19 cellular contexts compared by ENCODE assay signal in the genomic region with DNA sequence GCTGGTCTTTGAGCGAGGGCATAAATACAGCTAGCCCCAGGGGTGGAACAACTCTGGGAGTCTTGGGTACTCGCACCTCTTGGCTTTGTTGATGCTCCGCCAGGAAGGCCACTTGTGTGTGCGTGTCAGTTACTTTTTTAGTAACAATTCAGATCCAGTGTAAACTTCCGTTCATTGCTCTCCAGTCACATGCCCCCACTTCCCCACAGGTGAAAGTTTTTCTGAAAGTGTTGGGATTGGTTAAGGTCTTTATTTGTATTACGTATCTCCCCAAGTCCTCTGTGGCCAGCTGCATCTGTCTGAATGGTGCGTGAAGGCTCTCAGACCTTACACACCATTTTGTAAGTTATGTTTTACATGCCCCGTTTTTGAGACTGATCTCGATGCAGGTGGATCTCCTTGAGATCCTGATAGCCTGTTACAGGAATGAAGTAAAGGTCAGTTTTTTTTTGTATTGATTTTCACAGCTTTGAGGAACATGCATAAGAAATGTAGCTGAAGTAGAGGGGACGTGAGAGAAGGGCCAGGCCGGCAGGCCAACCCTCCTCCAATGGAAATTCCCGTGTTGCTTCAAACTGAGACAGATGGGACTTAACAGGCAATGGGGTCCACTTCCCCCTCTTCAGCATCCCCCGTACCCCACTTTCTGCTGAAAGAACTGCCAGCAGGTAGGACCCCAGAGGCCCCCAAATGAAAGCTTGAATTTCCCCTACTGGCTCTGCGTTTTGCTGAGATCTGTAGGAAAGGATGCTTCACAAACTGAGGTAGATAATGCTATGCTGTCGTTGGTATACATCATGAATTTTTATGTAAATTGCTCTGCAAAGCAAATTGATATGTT. TPM values are rescaled to one million over a fixed set of nuclear protein-coding genes. Genes with fewer than 3 reads are reported as not detected.
DNase-seq lines count a peak whose midpoint lies in the region; ATAC-seq, FAIRE-seq and TF ChIP-seq lines count a peak whose summit lies in the region.
"Had no signal": no experiment of that assay in that cellular context is flagged by ENCODE, and none has a peak within 500 bp of the region (broad histone marks: within the 10 kb centered on the region; RNA-seq: fewer than 3 reads in every experiment).

No MANE protein-coding gene starts in this region.

- H3K4me3 ChIP-seq in thyroid gland (replicated peaks in 1 of 3) = no peak overlapping the region
- H3K4me3 ChIP-seq in mammary epithelial cell (replicated peaks in 1 of 3; ENCODE audit: insufficient read depth in 1 of 3, low read depth in 2 of 3, low read length in 3 of 3) = no peak overlapping the region
- no peak overlapping the region for H3K4me3 ChIP-seq in Caco-2 (ENCODE audit: low read depth, low read length)
- H3K4me3 ChIP-seq: uterus had no signal

- CTCF ChIA-PET in mammary epithelial cell (lab: Charles Lee; ENCODE audit: low non-redundant PET) (no interaction called here), Caco-2 (lab: Charles Lee) (no interaction called here)

- in situ Hi-C loops in mammary epithelial cell (cut with MboI; ENCODE audit: low sequenced_read_pairs in 2 of 2) = no loop called here

- BruUV-seq in mammary epithelial cell (replicated peaks; lab: Mats Ljungman, UMichigan) (no TSS peak), Caco-2 (replicated peaks; lab: Mats Ljungman, UMichigan) (no TSS peak)

- WGBS in thyroid gland, 2 donors = 35 to 53% methylated on average over 15 of the region's 15 CpGs
- WGBS in mammary epithelial cell (ENCODE audit: low coverage, missing lambda C conversion rate) = 63% methylated on average over 15 of the region's 15 CpGs

- intact Hi-C loops in thyroid gland (cut with DNase I) = no loop called here
- intact Hi-C loops in mammary epithelial cell (cut with micrococcal nuclease) = no loop called here
- intact Hi-C loops in Caco-2 (cut with micrococcal nuclease; ENCODE audit: unreplicated experiment) = no loop called here

- no peak for ATAC-seq in activated T-cell treated with anti-CD3 and anti-CD28 coated beads, Interleukin-2, amount 50 U/mL, for 72 hours (replicated peaks in 1 of 2)
- no peak for ATAC-seq in activated naive CD8-positive, alpha-beta T cell treated with anti-CD3 and anti-CD28 coated beads, Interleukin-2, amount 50 U/mL, for 24 hours
- ATAC-seq: Right ventricle myocardium inferior had no signal

- FAIRE-seq in GM19239 (lab: Jason Lieb, UNC) = peak; percentile 83
- FAIRE-seq: H54, small intestine had no signal

- TF ChIP-seq CTCF in thyroid gland (IDR thresholded peaks at IDR 0.05) = no peak
- TF ChIP-seq CTCF in mammary epithelial cell (conservative IDR thresholded peaks at IDR 0.05 in 1 of 2, IDR thresholded peaks at IDR 0.05 in 1 of 2; ENCODE audit: extremely low read depth in 1 of 2, insufficient read depth in 1 of 2, low read depth in 1 of 2, low read length in 2 of 2) = no peak
- TF ChIP-seq CTCF in Caco-2 (IDR thresholded peaks at IDR 0.05; ENCODE audit: insufficient read depth in 1 of 2, low read depth in 1 of 2, low read length in 1 of 2, severe bottlenecking in 1 of 2, unreplicated experiment in 1 of 2) = no peak

- H3K27me3 ChIP-seq in thyroid gland (no peaks in the 10 kb centered on the region), mammary epithelial cell (ENCODE audit: insufficient read depth, low read length) (peaks cover 3% of the 10 kb centered on the region), Caco-2 (replicated peaks; ENCODE audit: control insufficient read depth, insufficient read depth, low read length) (no peaks in the 10 kb centered on the region; the same call in 1 of the 2 replicates)
- H3K27me3 ChIP-seq: uterus had no signal

- no peak for DNase-seq in activated T-cell treated with anti-CD3 and anti-CD28 coated beads, Interleukin-2, amount 50 U/mL, for 72 hours
- DNase-seq in activated T-cell treated with anti-CD3 and anti-CD28 coated beads for 4 hours (no peak), GM19239 (ENCODE audit: insufficient read length, low spot score) (no peak), thyroid gland (peak; percentile 90), mammary epithelial cell (no peak), Caco-2 (no peak)
- DNase-seq in activated naive CD8-positive, alpha-beta T cell treated with anti-CD3 and anti-CD28 coated beads, Interleukin-2, amount 50 U/mL, for 24 hours = no peak
- DNase-seq in activated effector memory CD4-positive, alpha-beta T cell treated with Interleukin-2 at 50 U/mL for 16 hours = no peak
- DNase-seq: activated CD4-positive, alpha-beta T cell treated with anti-CD3 and anti-CD28 coated beads for 48 hours; immature natural killer cell; NCI-H146; occipital lobe; small intestine; stimulated activated CD4-positive, alpha-beta T cell treated with anti-CD3 and anti-CD28 coated beads, Interleukin-4, amount 100 ng/mL, for 1 hour had no signal

- no peaks in the 10 kb centered on the region for H4K20me1 ChIP-seq in mammary epithelial cell (ENCODE audit: insufficient read depth, low read length)

- H3K4me2 ChIP-seq in mammary epithelial cell (ENCODE audit: insufficient read depth, low read depth, low read length) = no peak overlapping the region

- H3K27ac Mint-ChIP-seq in activated T-cell treated with anti-CD3 and anti-CD28 coated beads, Interleukin-2, amount 50 U/mL, for 72 hours = peak overlapping the region; percentile 66
- H3K27ac Mint-ChIP-seq in activated naive CD8-positive, alpha-beta T cell treated with anti-CD3 and anti-CD28 coated beads, Interleukin-2, amount 50 U/mL, for 24 hours = peak overlapping the region; percentile 20
- no peak overlapping the region for H3K27ac Mint-ChIP-seq in Caco-2 (ENCODE audit: unreplicated experiment)

- H3K4me1 ChIP-seq in thyroid gland = peaks cover 13 to 17% of the 10 kb centered on the region in 2 donors
- no peaks in the 10 kb centered on the region for H3K4me1 ChIP-seq in mammary epithelial cell (ENCODE audit: insufficient read depth, low read length)
- H3K4me1 ChIP-seq in Caco-2 = no peaks in the 10 kb centered on the region
- H3K4me1 ChIP-seq: uterus had no signal

- peak; percentile 14 to 63 for TF ChIP-seq POLR2A in thyroid gland (IDR thresholded peaks at IDR 0.05)

- H3K36me3 Mint-ChIP-seq in activated T-cell treated with anti-CD3 and anti-CD28 coated beads, Interleukin-2, amount 50 U/mL, for 72 hours (ENCODE audit: insufficient read depth in 2 of 2) = peaks cover 35 to 61% of the 10 kb centered on the region in 2 donors
- H3K36me3 Mint-ChIP-seq in activated naive CD8-positive, alpha-beta T cell treated with anti-CD3 and anti-CD28 coated beads, Interleukin-2, amount 50 U/mL, for 24 hours (ENCODE audit: low read depth) = peaks cover 82% of the 10 kb centered on the region
- H3K36me3 Mint-ChIP-seq in Caco-2 (ENCODE audit: insufficient read depth, unreplicated experiment) = no peaks in the 10 kb centered on the region

- peaks cover 70% of the 10 kb centered on the region for H3K4me1 Mint-ChIP-seq in activated T-cell treated with anti-CD3 and anti-CD28 coated beads, Interleukin-2, amount 50 U/mL, for 72 hours (ENCODE audit: low read depth)
- H3K4me1 Mint-ChIP-seq in activated naive CD8-positive, alpha-beta T cell treated with anti-CD3 and anti-CD28 coated beads, Interleukin-2, amount 50 U/mL, for 24 hours = peaks cover 53% of the 10 kb centered on the region
- H3K4me1 Mint-ChIP-seq in Caco-2 (ENCODE audit: low read depth, unreplicated experiment) = no peaks in the 10 kb centered on the region

- H3K27ac ChIP-seq in thyroid gland (peak overlapping the region in 2 of 3 donors; percentile 58 to 62), mammary epithelial cell (ENCODE audit: insufficient read depth, low read depth, low read length) (no peak overlapping the region)
- H3K27ac ChIP-seq: C4-2B, uterus had no signal

- H3K4me3 Mint-ChIP-seq in activated T-cell treated with anti-CD3 and anti-CD28 coated beads, Interleukin-2, amount 50 U/mL, for 72 hours = peak overlapping the region in 1 of 2 donors; percentile 22
- H3K4me3 Mint-ChIP-seq in activated naive CD8-positive, alpha-beta T cell treated with anti-CD3 and anti-CD28 coated beads, Interleukin-2, amount 50 U/mL, for 24 hours = no peak overlapping the region
- H3K4me3 Mint-ChIP-seq in Caco-2 (ENCODE audit: unreplicated experiment) = no peak overlapping the region
- H3K4me3 Mint-ChIP-seq: immature natural killer cell had no signal

- no peaks in the 10 kb centered on the region for H3K27me3 Mint-ChIP-seq in activated T-cell treated with anti-CD3 and anti-CD28 coated beads, Interleukin-2, amount 50 U/mL, for 72 hours (ENCODE audit: low read depth)
- H3K27me3 Mint-ChIP-seq in activated naive CD8-positive, alpha-beta T cell treated with anti-CD3 and anti-CD28 coated beads, Interleukin-2, amount 50 U/mL, for 24 hours = no peaks in the 10 kb centered on the region
- H3K27me3 Mint-ChIP-seq in Caco-2 (ENCODE audit: insufficient read depth, unreplicated experiment) = peaks cover 18% of the 10 kb centered on the region

- no peak overlapping the region for H3K9ac ChIP-seq in mammary epithelial cell (ENCODE audit: insufficient read depth, low read length)

- H2AFZ ChIP-seq in mammary epithelial cell (ENCODE audit: low read depth, low read length) = no peak overlapping the region

- H3K9me3 ChIP-seq in thyroid gland (no peaks in the 10 kb centered on the region), mammary epithelial cell (replicated peaks; ENCODE audit: insufficient read depth, low read length) (peaks cover 3% of the 10 kb centered on the region), Caco-2 (peaks cover 7% of the 10 kb centered on the region; the same call in 1 of the 2 replicates)

- H3K79me2 ChIP-seq in mammary epithelial cell (ENCODE audit: insufficient read depth, low read length) = no peaks in the 10 kb centered on the region

- dilution Hi-C loops in mammary epithelial cell (cut with HindIII; ENCODE audit: low sequenced_read_pairs) = no loop called here

- H3K36me3 ChIP-seq in thyroid gland (no peaks in the 10 kb centered on the region), mammary epithelial cell (ENCODE audit: insufficient read depth, low read length) (no peaks in the 10 kb centered on the region), Caco-2 (ENCODE audit: control insufficient read depth, insufficient read depth, low read length) (no peaks in the 10 kb centered on the region)
- H3K36me3 ChIP-seq: uterus had no signal

- H3K9me3 Mint-ChIP-seq in activated T-cell treated with anti-CD3 and anti-CD28 coated beads, Interleukin-2, amount 50 U/mL, for 72 hours = peaks cover 7 to 10% of the 10 kb centered on the region in 2 donors
- H3K9me3 Mint-ChIP-seq in activated naive CD8-positive, alpha-beta T cell treated with anti-CD3 and anti-CD28 coated beads, Interleukin-2, amount 50 U/mL, for 24 hours = peaks cover 17% of the 10 kb centered on the region
- peaks cover 10% of the 10 kb centered on the region for H3K9me3 Mint-ChIP-seq in Caco-2 (ENCODE audit: unreplicated experiment)

- POLR2A ChIA-PET in Caco-2 (lab: Charles Lee) = no interaction called here

RNA-seq across cellular contexts. Expression of a gene that starts 19.2 kb away (rescaled TPM):
- 100 to 1,000 TPM; 554 to 602 TPM for total RNA-seq in activated T-cell treated with anti-CD3 and anti-CD28 coated beads, Interleukin-2, amount 50 U/mL, for 72 hours
- total RNA-seq in thyroid gland (1 to 10 TPM in 3 of 4 donors, under 1 TPM in 1; 0.54 to 2.3 (median 1.3) TPM), mammary epithelial cell (not detected), Caco-2 (2022) (not detected in 2 replicates)
- 0.01 TPM for polyA plus RNA-seq in mammary epithelial cell
- not detected for polyA minus RNA-seq in mammary epithelial cell
- total RNA-seq: G401 had no signal

Comparison
In these comparisons a context has a peak if more than half of its experiments do, and no peak if none do; other contexts are left out.
1. DNase-seq: peak in thyroid gland (2 of 2); none in activated T-cell treated with anti-CD3 and anti-CD28 coated beads, Interleukin-2, amount 50 U/mL, for 72 hours (0 of 2), activated T-cell treated with anti-CD3 and anti-CD28 coated beads for 4 hours (single experiment), GM19239 (single experiment), activated naive CD8-positive, alpha-beta T cell treated with anti-CD3 and anti-CD28 coated beads, Interleukin-2, amount 50 U/mL, for 24 hours (single experiment), mammary epithelial cell (single experiment), Caco-2 (0 of 2) and activated effector memory CD4-positive, alpha-beta T cell treated with Interleukin-2 at 50 U/mL for 16 hours (single experiment).
2. RNA of a gene that starts 19.2 kb away (total RNA-seq): 554 to 602 TPM in activated T-cell treated with anti-CD3 and anti-CD28 coated beads, Interleukin-2, amount 50 U/mL, for 72 hours; 0.54 to 2.3 TPM in thyroid gland, not detected in Caco-2 and not detected in mammary epithelial cell; every median in the first group is over 100 times any median in the second.